Comparison of ENCODE assay signal across 26 cellular contexts in genomic region chr6:5569491-5569890, GRCh38.
DNase-seq lines count a peak whose midpoint lies in the region; ATAC-seq, FAIRE-seq and TF ChIP-seq lines count a peak whose summit lies in the region.
"Had no signal": no experiment of that assay in that cellular context is flagged by ENCODE, and none has a peak within 500 bp of the region (broad histone marks: within the 10 kb centered on the region; RNA-seq: fewer than 3 reads in every experiment).

No MANE protein-coding gene starts in this region.

- no peaks in the 10 kb centered on the region for H3K27me3 ChIP-seq in HepG2 (ENCODE audit: control insufficient read depth in 1 of 2, insufficient read depth in 2 of 2, low read length in 2 of 2)
- H3K27me3 ChIP-seq in right lobe of liver: no peaks in the 10 kb centered on the region
- H3K27me3 ChIP-seq: cardiac muscle cell, esophagus muscularis mucosa, spleen had no signal

- DNase-seq in HepG2 (ENCODE audit: low spot score) (no peak), right lobe of liver (no peak), astrocyte of the cerebellum (ENCODE audit: low read depth) (peak; percentile 22), foreskin fibroblast (peak; percentile 10 to 22), nucleus accumbens (lab: John Stamatoyannopoulos, UW) (no peak), D721Med (ENCODE audit: insufficient read length, low spot score) (no peak)
- DNase-seq in stimulated activated effector memory CD8-positive, alpha-beta T cell treated with anti-CD3 and anti-CD28 coated beads, Interleukin-12 subunit alpha, Interleukin-12 subunit beta, amount 100 ng/mL, for 72 hours (ENCODE audit: low spot score in 2 of 2): no peak
- DNase-seq: activated CD4-positive, alpha-beta T cell treated with anti-CD3 and anti-CD28 coated beads, Interleukin-2, amount 50 U/mL, for 4 hours; activated naive CD4-positive, alpha-beta T cell treated with Interleukin-2 at 50 U/mL for 16 hours; CD4-positive, alpha-beta T cell; endodermal cell; KG1; left ventricle myocardium inferior; midbrain; MV-4-11; natural killer cell; NCI-H1436 treated with DMSO at 0.1 percent for 48 hours; spleen; stimulated activated CD4-positive, alpha-beta T cell treated with anti-CD3 and anti-CD28 coated beads, Interleukin-2, amount 100 ng/mL, for 48 hours; trophoblast cell had no signal

- no peak overlapping the region for H3K27ac Mint-ChIP-seq in stimulated activated effector memory CD8-positive, alpha-beta T cell treated with anti-CD3 and anti-CD28 coated beads, Interleukin-12 subunit alpha, Interleukin-12 subunit beta, amount 100 ng/mL, for 72 hours
- H3K27ac Mint-ChIP-seq: CD4-positive, alpha-beta T cell; endodermal cell; natural killer cell had no signal

- POLR2A ChIA-PET in HepG2 (lab: Yijun Ruan, JAX): no interaction called here

- H3K4me3 ChIP-seq in HepG2 (replicated peaks in 1 of 3; ENCODE audit: insufficient read depth in 1 of 3, low read depth in 2 of 3, low read length in 3 of 3) (no peak overlapping the region), right lobe of liver (no peak overlapping the region), astrocyte of the cerebellum (ENCODE audit: low read depth, low read length) (no peak overlapping the region), foreskin fibroblast (ENCODE audit: low read depth in 1 of 2, low read length in 2 of 2) (no peak overlapping the region)
- H3K4me3 ChIP-seq: cardiac muscle cell, esophagus muscularis mucosa, left ventricle myocardium inferior, SK-N-MC, spleen had no signal

- no peak overlapping the region for H3K9ac ChIP-seq in HepG2 (ENCODE audit: insufficient read depth, low read depth, low read length)

- H3K27ac ChIP-seq in HepG2 (ENCODE audit: extremely low read length, insufficient read depth, low read length): no peak overlapping the region
- no peak overlapping the region for H3K27ac ChIP-seq in right lobe of liver
- H3K27ac ChIP-seq: cardiac muscle cell, esophagus muscularis mucosa, left ventricle myocardium inferior, SK-N-MC, spleen had no signal

- in situ Hi-C loops in HepG2 (cut with HindIII; ENCODE audit: extremely low pct_ligation_motif_present, low pct_unique_long_range_greater_than_20kb) (no loop called here), astrocyte of the cerebellum (cut with HindIII; ENCODE audit: low sequenced_read_pairs) (no loop called here)

- no peak overlapping the region for H3K4me3 Mint-ChIP-seq in stimulated activated effector memory CD8-positive, alpha-beta T cell treated with anti-CD3 and anti-CD28 coated beads, Interleukin-12 subunit alpha, Interleukin-12 subunit beta, amount 100 ng/mL, for 72 hours
- H3K4me3 Mint-ChIP-seq: CD4-positive, alpha-beta T cell; endodermal cell; natural killer cell had no signal

- no peaks in the 10 kb centered on the region for H3K9me3 Mint-ChIP-seq in stimulated activated effector memory CD8-positive, alpha-beta T cell treated with anti-CD3 and anti-CD28 coated beads, Interleukin-12 subunit alpha, Interleukin-12 subunit beta, amount 100 ng/mL, for 72 hours
- H3K9me3 Mint-ChIP-seq: natural killer cell had no signal

- no peaks in the 10 kb centered on the region for H3K9me3 ChIP-seq in HepG2 (ENCODE audit: low read length)
- H3K9me3 ChIP-seq in right lobe of liver: no peaks in the 10 kb centered on the region

- 100% methylated on average over 2 of the region's 2 CpGs for WGBS in HepG2 (ENCODE audit: low lambda C conversion rate)
- 100% methylated on average over 1 of the region's 2 CpGs for WGBS in right lobe of liver (ENCODE audit: insufficient coverage, low coverage, low lambda C conversion rate, missing lambda C conversion rate)

- TF ChIP-seq CTCF in HepG2 (CRISPR knock-in tag; IDR thresholded peaks at IDR 0.05) (no peak), right lobe of liver (IDR thresholded peaks at IDR 0.05) (no peak), astrocyte of the cerebellum (IDR thresholded peaks at IDR 0.05; ENCODE audit: low read depth, low read length, missing control alignments) (no peak), foreskin fibroblast (IDR thresholded peaks at IDR 0.05; ENCODE audit: low read depth, low read length) (no peak), D721Med (IDR thresholded peaks at IDR 0.05; ENCODE audit: insufficient read depth, missing control alignments) (no peak)

- no peaks in the 10 kb centered on the region for H3K36me3 Mint-ChIP-seq in stimulated activated effector memory CD8-positive, alpha-beta T cell treated with anti-CD3 and anti-CD28 coated beads, Interleukin-12 subunit alpha, Interleukin-12 subunit beta, amount 100 ng/mL, for 72 hours
- H3K36me3 Mint-ChIP-seq: natural killer cell had no signal

- no peak for TF ChIP-seq RAD21 in HepG2 (CRISPR knock-in tag; IDR thresholded peaks at IDR 0.05)

- H4K20me1 ChIP-seq in HepG2 (ENCODE audit: insufficient read depth, low read length): no peaks in the 10 kb centered on the region

- H2AFZ ChIP-seq in HepG2 (ENCODE audit: low read length): no peak overlapping the region

- H3K36me3 ChIP-seq in HepG2 (replicated peaks in 1 of 2; ENCODE audit: control insufficient read depth in 1 of 2, insufficient read depth in 2 of 2, low read length in 2 of 2): no peaks in the 10 kb centered on the region
- H3K36me3 ChIP-seq in right lobe of liver: no peaks in the 10 kb centered on the region
- H3K36me3 ChIP-seq: cardiac muscle cell, esophagus muscularis mucosa, left ventricle myocardium inferior had no signal

- H3K4me1 ChIP-seq in HepG2 (ENCODE audit: insufficient read depth, low read length) (peaks cover 11% of the 10 kb centered on the region; the same call in 1 of the 2 replicates), right lobe of liver (no peaks in the 10 kb centered on the region)
- H3K4me1 ChIP-seq: left ventricle myocardium inferior, spleen had no signal

- intact Hi-C loops in HepG2 (cut with micrococcal nuclease; ENCODE audit: unreplicated experiment) (no loop called here), right lobe of liver (cut with DNase I) (no loop called here)

- H3K4me2 ChIP-seq in HepG2 (ENCODE audit: low read depth, low read length): no peak overlapping the region

- ATAC-seq in HepG2 (no peak), right lobe of liver (no peak), GM19397 (IDR thresholded peaks at IDR 0.05; ENCODE audit: unreplicated experiment) (no peak)
- ATAC-seq in stimulated activated effector memory CD8-positive, alpha-beta T cell treated with anti-CD3 and anti-CD28 coated beads, Interleukin-12 subunit alpha, Interleukin-12 subunit beta, amount 100 ng/mL, for 72 hours: peak; percentile 48
- ATAC-seq: natural killer cell had no signal

- FAIRE-seq in HepG2 (lab: Jason Lieb, UNC) (no peak), D721Med (lab: Jason Lieb, UNC) (no peak)
- FAIRE-seq: A204.1, TTC549 had no signal

- TF ChIP-seq POLR2A in HepG2 (IDR thresholded peaks at IDR 0.05; ENCODE audit: insufficient read depth in 1 of 2, low read depth in 2 of 2, low read length in 2 of 2) (no peak), right lobe of liver (IDR thresholded peaks at IDR 0.05) (no peak)

- BruUV-seq in HepG2 (replicated peaks; lab: Mats Ljungman, UMichigan): no TSS peak

- H3K4me1 Mint-ChIP-seq in stimulated activated effector memory CD8-positive, alpha-beta T cell treated with anti-CD3 and anti-CD28 coated beads, Interleukin-12 subunit alpha, Interleukin-12 subunit beta, amount 100 ng/mL, for 72 hours: peaks cover 18% of the 10 kb centered on the region

- H3K79me2 ChIP-seq in HepG2 (ENCODE audit: insufficient read depth, low read length): no peaks in the 10 kb centered on the region

- CTCF ChIA-PET in HepG2 (lab: Yijun Ruan, JAX; ENCODE audit: low intra/inter-chr PET ratio, low total read pairs): no interaction called here

- no peak for TF ChIP-seq EP300 in HepG2 (IDR thresholded peaks at IDR 0.05; ENCODE audit: low read depth in 2 of 2, low read length in 2 of 2)
- TF ChIP-seq EP300 in HepG2 (CRISPR knock-in tag; IDR thresholded peaks at IDR 0.05; ENCODE audit: borderline replicate concordance): no peak

TF ChIP-seq in HepG2, 621 proteins besides CTCF, POLR2A, EP300 and RAD21:
- TF ChIP-seq TBX2 (CRISPR knock-in tag; IDR thresholded peaks at IDR 0.05; ENCODE audit: borderline replicate concordance): no peak
- TF ChIP-seq ZMAT3 (CRISPR knock-in tag; conservative IDR thresholded peaks at IDR 0.05): no peak
- 0 out of 2 replicates have a peak, but pooled peaks have one; percentile 41 for TF ChIP-seq ZNF564 (CRISPR knock-in tag; IDR thresholded peaks at IDR 0.05)
- TF ChIP-seq FOSL2 (CRISPR knock-in tag; IDR thresholded peaks at IDR 0.05): peak; percentile 56

Comparison
In these comparisons a context has a peak if more than half of its experiments do, and no peak if none do; other contexts are left out.
1. DNase-seq: peak in astrocyte of the cerebellum (single experiment) and foreskin fibroblast (2 of 2); none in HepG2 (single experiment), right lobe of liver (0 of 3), stimulated activated effector memory CD8-positive, alpha-beta T cell treated with anti-CD3 and anti-CD28 coated beads, Interleukin-12 subunit alpha, Interleukin-12 subunit beta, amount 100 ng/mL, for 72 hours (0 of 2), nucleus accumbens (0 of 56) and D721Med (single experiment).